ENCODE assay signal across 27 cellular contexts in the genomic region with DNA sequence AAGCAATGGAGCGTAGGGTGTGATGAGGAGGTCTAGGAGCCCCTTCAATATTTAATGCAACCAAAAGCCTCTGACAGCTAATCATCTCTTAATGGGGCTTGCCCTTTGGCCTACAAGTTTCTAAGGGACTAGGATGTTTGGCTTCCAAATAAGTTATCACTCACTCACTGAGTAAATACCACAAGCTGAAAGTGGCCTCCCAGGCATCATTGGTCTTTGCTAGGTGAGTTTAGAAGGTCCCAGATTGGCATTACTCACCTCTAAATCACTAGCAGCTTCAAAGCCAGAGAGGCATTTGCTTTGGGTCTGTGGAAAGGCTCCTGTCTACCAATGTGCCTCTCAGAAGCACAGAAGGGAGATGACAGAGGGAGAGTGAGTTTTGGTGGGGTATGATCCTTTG.
A peak's percentile ranks its signal among the peaks of the same experiment; 100 is the strongest.
DNase-seq lines count a peak whose midpoint lies in the region; ATAC-seq and TF ChIP-seq lines count a peak whose summit lies in the region.
"Had no signal": no experiment of that assay in that cellular context is flagged by ENCODE, and none has a peak within 500 bp of the region (broad histone marks: within the 10 kb centered on the region; RNA-seq: fewer than 3 reads in every experiment).

No MANE protein-coding gene starts in this region.

- CTCF ChIA-PET in PC-3 (lab: Charles Lee) = no interaction called here
- CTCF ChIA-PET in CD8-positive, alpha-beta T cell (lab: Charles Lee) = no interaction called here

- no peak overlapping the region for H3K4me3 Mint-ChIP-seq in CD8-positive, alpha-beta T cell
- H3K4me3 Mint-ChIP-seq: CD4-positive, alpha-beta T cell; GM23338; HFFc6 had no signal

- H4K20me1 ChIP-seq in PC-3 (ENCODE audit: low read length) = no peaks in the 10 kb centered on the region
- H4K20me1 ChIP-seq: BLaER1 treated with 17β-estradiol and CSF1 and Interleukin-3, amounts not matched to agents 10 nM and 100 nM had no signal

- no peak for ATAC-seq in PC-3
- ATAC-seq in CD8-positive, alpha-beta T cell = no peak
- ATAC-seq: GM23338 had no signal

- H3K27ac Mint-ChIP-seq in CD8-positive, alpha-beta T cell = no peak overlapping the region
- H3K27ac Mint-ChIP-seq: CD4-positive, alpha-beta T cell; GM23338; HFFc6 had no signal

- no peak overlapping the region for H3K27ac ChIP-seq in PC-3 (ENCODE audit: low read length)
- no peak overlapping the region for H3K27ac ChIP-seq in epithelial cell of prostate
- H3K27ac ChIP-seq in CD8-positive, alpha-beta T cell (ENCODE audit: low read depth, low read length) = no peak overlapping the region
- H3K27ac ChIP-seq: BLaER1 treated with 17β-estradiol and CSF1 and Interleukin-3, amounts not matched to agents 10 nM and 100 nM; PC-9 had no signal

- no peaks in the 10 kb centered on the region for H3F3A ChIP-seq in PC-3 (ENCODE audit: low read length, unreplicated experiment)

- no peak overlapping the region for H3K4me3 ChIP-seq in PC-3 (ENCODE audit: low read length)
- H3K4me3 ChIP-seq in CD8-positive, alpha-beta T cell (ENCODE audit: low read depth, low read length) = no peak overlapping the region
- H3K4me3 ChIP-seq: BLaER1 treated with 17β-estradiol and CSF1 and Interleukin-3, amounts not matched to agents 10 nM and 100 nM; GM23338; HAP-1; PC-9 had no signal

- no peak for TF ChIP-seq CTCF in PC-3 (conservative IDR thresholded peaks at IDR 0.05; ENCODE audit: low read depth, low read length)
- TF ChIP-seq CTCF in CD8-positive, alpha-beta T cell (IDR thresholded peaks at IDR 0.05) = no peak

- no peak overlapping the region for H2AFZ ChIP-seq in PC-3 (ENCODE audit: low read length)
- H2AFZ ChIP-seq: GM23338, PC-9 had no signal

- DNase-seq in HPDE6-E6E7 (ENCODE audit: extremely low spot score) (peak; percentile 12), PC-3 (peak; percentile 50), epithelial cell of prostate (ENCODE audit: low read depth, low spot score) (peak; percentile 72), renal cortical epithelial cell (ENCODE audit: low read depth) (peak; percentile 82), NCI-H2029 treated with DMSO at 0.1 percent for 48 hours (lab: John Stamatoyannopoulos, UW) (no peak), mesenteric fat pad (ENCODE audit: low spot score) (no peak)
- DNase-seq in CD8-positive, alpha-beta T cell = no peak
- DNase-seq: CD4-positive, alpha-beta T cell; COR-L47; DMS53; HFFc6; Karpas-422; MV-4-11; NCI-H1105; NCI-H1436 treated with DMSO at 0.1 percent for 48 hours; NCI-H187 treated with DMSO at 0.1 percent for 48 hours; NCI-H2107; NCI-H446; NCI-H526; NCI-H82; NK-92 treated with Interleukin-12 subunit alpha and Interleukin-12 subunit beta, amount 100 ng/mL, for 24 hours; RPMI8226; SHP77 had no signal

- no peaks in the 10 kb centered on the region for H3K79me2 ChIP-seq in PC-3 (ENCODE audit: low read length)

- no TSS peak for BruUV-seq in PC-3 (replicated peaks; lab: Mats Ljungman, UMichigan)

- H3K9me3 ChIP-seq in PC-3 (ENCODE audit: low read length) = no peaks in the 10 kb centered on the region
- H3K9me3 ChIP-seq in CD8-positive, alpha-beta T cell (ENCODE audit: low read length) = no peaks in the 10 kb centered on the region
- H3K9me3 ChIP-seq: BLaER1 treated with 17β-estradiol and CSF1 and Interleukin-3, amounts not matched to agents 10 nM and 100 nM; HAP-1 had no signal

- no peaks in the 10 kb centered on the region for H3K9me2 ChIP-seq in PC-3 (replicated peaks; ENCODE audit: low read length)

- no peak overlapping the region for H3K4me2 ChIP-seq in PC-3 (ENCODE audit: low read length)
- H3K4me2 ChIP-seq: BLaER1 treated with 17β-estradiol and CSF1 and Interleukin-3, amounts not matched to agents 10 nM and 100 nM; GM23338; PC-9 had no signal

- H3K4me1 Mint-ChIP-seq in CD8-positive, alpha-beta T cell (ENCODE audit: low read depth) = no peaks in the 10 kb centered on the region

- H3K9ac ChIP-seq in PC-3 (ENCODE audit: low read length) = no peak overlapping the region
- H3K9ac ChIP-seq: BLaER1 treated with 17β-estradiol and CSF1 and Interleukin-3, amounts not matched to agents 10 nM and 100 nM had no signal

- H3K36me3 ChIP-seq in PC-3 (ENCODE audit: low read depth, low read length) = no peaks in the 10 kb centered on the region
- H3K36me3 ChIP-seq in CD8-positive, alpha-beta T cell (ENCODE audit: insufficient read depth, low read length) = no peaks in the 10 kb centered on the region
- H3K36me3 ChIP-seq: BLaER1 treated with 17β-estradiol and CSF1 and Interleukin-3, amounts not matched to agents 10 nM and 100 nM; HAP-1 had no signal

- H3K9me3 Mint-ChIP-seq in CD8-positive, alpha-beta T cell = no peaks in the 10 kb centered on the region
- H3K9me3 Mint-ChIP-seq: CD4-positive, alpha-beta T cell; GM23338 had no signal

- no peaks in the 10 kb centered on the region for H3K27me3 ChIP-seq in PC-3 (ENCODE audit: low read length)
- H3K27me3 ChIP-seq in CD8-positive, alpha-beta T cell (ENCODE audit: insufficient read depth, low read length) = no peaks in the 10 kb centered on the region
- H3K27me3 ChIP-seq: BLaER1 treated with 17β-estradiol and CSF1 and Interleukin-3, amounts not matched to agents 10 nM and 100 nM had no signal

- intact Hi-C loops in PC-3 (cut with micrococcal nuclease) = no loop called here
- intact Hi-C loops in CD8-positive, alpha-beta T cell (cut with DNase I, micrococcal nuclease) = no loop called here

- H3K36me3 Mint-ChIP-seq in CD8-positive, alpha-beta T cell = no peaks in the 10 kb centered on the region

- POLR2A ChIA-PET in PC-3 (lab: Charles Lee; ENCODE audit: unreplicated experiment) = no interaction called here
- POLR2A ChIA-PET in CD8-positive, alpha-beta T cell (lab: Charles Lee) = no interaction called here

- H3K27me3 Mint-ChIP-seq in CD8-positive, alpha-beta T cell (ENCODE audit: low read depth) = peaks cover 5% of the 10 kb centered on the region

- no peaks in the 10 kb centered on the region for H3K4me1 ChIP-seq in PC-3 (ENCODE audit: insufficient read depth, low read length)
- H3K4me1 ChIP-seq in CD8-positive, alpha-beta T cell (ENCODE audit: insufficient read depth, low read length) = no peaks in the 10 kb centered on the region
- H3K4me1 ChIP-seq: HAP-1 had no signal

Comparison
In these comparisons a context has a peak if more than half of its experiments do, and no peak if none do; other contexts are left out.
1. DNase-seq: peak in HPDE6-E6E7 (single experiment), PC-3 (single experiment), epithelial cell of prostate (single experiment) and renal cortical epithelial cell (single experiment); none in NCI-H2029 treated with DMSO at 0.1 percent for 48 hours (single experiment), mesenteric fat pad (single experiment) and CD8-positive, alpha-beta T cell (0 of 7).